9 cellular contexts compared by ENCODE assay signal in the genomic region with DNA sequence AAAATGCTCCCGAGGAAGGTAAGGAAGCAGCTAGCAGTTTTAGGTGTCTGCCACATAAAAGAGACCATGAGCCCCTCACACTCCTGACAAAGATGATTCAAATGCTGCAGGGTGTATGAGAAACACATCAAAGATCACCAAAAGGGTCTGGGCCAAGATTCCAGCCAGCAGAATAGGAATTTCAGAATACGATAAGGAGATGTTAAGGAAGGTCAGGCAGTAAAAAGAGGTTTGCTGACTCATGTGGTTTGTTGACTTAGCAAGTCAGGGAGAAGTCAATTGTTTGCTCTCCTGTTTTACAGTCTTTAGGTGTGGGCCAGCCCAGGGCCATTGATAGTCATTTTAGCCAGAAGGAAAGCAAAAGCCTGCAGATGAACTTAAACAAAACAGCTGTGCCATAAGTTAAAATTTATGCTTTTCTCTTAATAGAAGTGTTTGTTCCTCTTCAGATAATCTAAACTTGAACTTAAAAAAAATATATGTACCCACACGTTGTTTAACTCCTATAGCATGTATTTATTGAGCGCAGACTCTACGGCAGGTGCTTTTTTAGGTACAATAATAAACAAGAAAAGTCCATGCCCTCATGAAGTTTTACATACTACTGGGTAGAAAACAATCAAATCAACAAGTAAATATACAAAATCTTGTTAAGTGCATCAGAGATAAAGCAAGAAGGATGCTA.
DNase-seq lines count a peak whose midpoint lies in the region; ATAC-seq and TF ChIP-seq lines count a peak whose summit lies in the region.
"Had no signal": no experiment of that assay in that cellular context is flagged by ENCODE, and none has a peak within 500 bp of the region (broad histone marks: within the 10 kb centered on the region; RNA-seq: fewer than 3 reads in every experiment).

No MANE protein-coding gene starts in this region.

- peaks cover 0 to 12% (median 5%) of the 10 kb centered on the region in 3 donors for H3K36me3 Mint-ChIP-seq in naive thymus-derived CD8-positive, alpha-beta T cell

- no peaks in the 10 kb centered on the region for H4K20me1 ChIP-seq in fibroblast of lung (ENCODE audit: control insufficient read depth, extremely low read depth, insufficient read depth, low read length)

- H3K27ac Mint-ChIP-seq in naive thymus-derived CD8-positive, alpha-beta T cell: peak overlapping the region in 6 of 10 donors; percentile 1 to 83 (median 50)
- H3K27ac Mint-ChIP-seq: dendritic cell treated with granulocyte-macrophage colony-stimulating factor and Interleukin-4, amounts not matched to agents 40 ng/mL and 50 ng/mL, for 4 days had no signal

- H3K36me3 ChIP-seq in fibroblast of lung (ENCODE audit: control insufficient read depth, insufficient read depth, low read length): no peaks in the 10 kb centered on the region

- no peak for ATAC-seq in naive thymus-derived CD8-positive, alpha-beta T cell
- ATAC-seq in GM21825 (IDR thresholded peaks at IDR 0.05; ENCODE audit: unreplicated experiment): no peak

- peaks cover 37% of the 10 kb centered on the region for H3K79me2 ChIP-seq in fibroblast of lung (ENCODE audit: control insufficient read depth, insufficient read depth, low read length)

- H3K27me3 ChIP-seq in fibroblast of lung (ENCODE audit: control insufficient read depth, insufficient read depth, low read length): no peaks in the 10 kb centered on the region

- no peak for TF ChIP-seq CTCF in fibroblast of lung (conservative IDR thresholded peaks at IDR 0.05 in 1 of 2, IDR thresholded peaks at IDR 0.05 in 1 of 2; ENCODE audit: low read depth in 1 of 2, low read length in 2 of 2)

- H3K4me3 ChIP-seq in fibroblast of lung (replicated peaks in 1 of 4; ENCODE audit: control extremely low read depth in 1 of 4, insufficient read depth in 1 of 4, low read depth in 3 of 4, low read length in 4 of 4): no peak overlapping the region

- H3K9ac ChIP-seq in fibroblast of lung (ENCODE audit: insufficient read depth, low read length): no peak overlapping the region

- peaks cover 7% of the 10 kb centered on the region for H3K4me1 ChIP-seq in fibroblast of lung (ENCODE audit: control insufficient read depth, extremely low read depth, insufficient read depth, low read length)

- H3K4me1 Mint-ChIP-seq in naive thymus-derived CD8-positive, alpha-beta T cell: peaks cover 18 to 50% (median 34%) of the 10 kb centered on the region in 4 donors

- H3K27ac ChIP-seq in fibroblast of lung (ENCODE audit: insufficient read depth, low read length): no peak overlapping the region

- no peaks in the 10 kb centered on the region for H3K27me3 Mint-ChIP-seq in naive thymus-derived CD8-positive, alpha-beta T cell
- H3K27me3 Mint-ChIP-seq: dendritic cell treated with granulocyte-macrophage colony-stimulating factor and Interleukin-4, amounts not matched to agents 40 ng/mL and 50 ng/mL, for 4 days had no signal

- H2AFZ ChIP-seq in fibroblast of lung (ENCODE audit: low read length): no peak overlapping the region

- no peak overlapping the region for H3K4me2 ChIP-seq in fibroblast of lung (ENCODE audit: extremely low read depth, insufficient read depth, low read length)

- no peak overlapping the region for H3K4me3 Mint-ChIP-seq in naive thymus-derived CD8-positive, alpha-beta T cell
- H3K4me3 Mint-ChIP-seq: dendritic cell treated with granulocyte-macrophage colony-stimulating factor and Interleukin-4, amounts not matched to agents 40 ng/mL and 50 ng/mL, for 4 days had no signal

- H3K9me3 ChIP-seq in fibroblast of lung (ENCODE audit: control insufficient read depth, insufficient read depth, low read depth, low read length): no peaks in the 10 kb centered on the region

- POLR2A ChIA-PET in naive thymus-derived CD8-positive, alpha-beta T cell (lab: Charles Lee): no interaction called here

- H3K9me3 Mint-ChIP-seq in naive thymus-derived CD8-positive, alpha-beta T cell: no peaks in the 10 kb centered on the region
- H3K9me3 Mint-ChIP-seq: dendritic cell treated with granulocyte-macrophage colony-stimulating factor and Interleukin-4, amounts not matched to agents 40 ng/mL and 50 ng/mL, for 4 days had no signal

- DNase-seq in Daoy (ENCODE audit: low read depth) (peak; percentile 70), NCI-H460 (ENCODE audit: extremely low read depth, low read depth) (peak; percentile 81), fibroblast of lung (ENCODE audit: low read depth in 2 of 2) (peak; percentile 39 to 94), amygdala (lab: John Stamatoyannopoulos, UW) (no peak)
- DNase-seq in naive thymus-derived CD8-positive, alpha-beta T cell: no peak
- DNase-seq in activated naive CD4-positive, alpha-beta T cell treated with Interleukin-2 at 50 U/mL for 16 hours: no peak
- DNase-seq in activated CD4-positive, alpha-beta T cell treated with anti-CD3 and anti-CD28 coated beads, Interleukin-2, amount 50 U/mL, for 48 hours: no peak

Comparison
In these comparisons a context has a peak if more than half of its experiments do, and no peak if none do; other contexts are left out.
1. DNase-seq: peak in Daoy (single experiment), NCI-H460 (single experiment) and fibroblast of lung (2 of 2); none in naive thymus-derived CD8-positive, alpha-beta T cell (0 of 10), activated naive CD4-positive, alpha-beta T cell treated with Interleukin-2 at 50 U/mL for 16 hours (single experiment), activated CD4-positive, alpha-beta T cell treated with anti-CD3 and anti-CD28 coated beads, Interleukin-2, amount 50 U/mL, for 48 hours (0 of 2) and amygdala (0 of 56).